In the genomic region with DNA sequence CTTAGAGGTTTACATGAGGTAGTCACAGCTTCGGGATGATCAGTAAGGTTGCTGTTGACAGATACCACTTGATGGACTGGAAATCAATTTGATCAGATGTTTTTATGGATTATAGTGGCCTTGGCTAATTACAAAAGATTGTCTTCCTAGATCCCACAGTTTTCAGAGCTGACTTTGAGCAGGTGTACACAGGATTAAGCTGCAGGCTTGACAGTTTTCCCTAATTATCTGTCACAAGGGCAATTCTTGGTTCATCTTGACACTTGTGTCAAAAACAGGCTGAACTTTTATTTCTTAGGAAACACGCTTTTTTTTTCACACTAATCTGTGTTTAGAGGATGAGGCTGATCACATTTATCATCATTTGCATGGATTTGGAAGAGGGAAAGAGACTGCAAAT, we compare ENCODE assay signal across 25 cellular contexts.
"Had no signal": no experiment of that assay in that cellular context is flagged by ENCODE, and none has a peak within 500 bp of the region (broad histone marks: within the 10 kb centered on the region; RNA-seq: fewer than 3 reads in every experiment).

No MANE protein-coding gene starts in this region.

- H3K36me3 ChIP-seq: esophagus squamous epithelium, gastrocnemius medialis, heart right ventricle, left lung, lower lobe of right lung had no signal

- ATAC-seq: effector memory CD8-positive, alpha-beta T cell; esophagus mucosa; gastrocnemius medialis; heart right ventricle; left cardiac atrium; left lung; left ventricle myocardium superior; lower lobe of right lung; mucosa of descending colon; naive thymus-derived CD8-positive, alpha-beta T cell had no signal

- H3K27me3 ChIP-seq: esophagus squamous epithelium, gastrocnemius medialis, heart right ventricle, left lung had no signal

- H3K27ac ChIP-seq: epithelial cell of prostate, esophagus squamous epithelium, gastrocnemius medialis, heart right ventricle, left lung, lower lobe of right lung had no signal

- H3K4me1 Mint-ChIP-seq: endodermal cell; naive B cell; naive thymus-derived CD8-positive, alpha-beta T cell had no signal

- H3K9me3 Mint-ChIP-seq: dendritic cell treated with granulocyte-macrophage colony-stimulating factor and Interleukin-4, amounts not matched to agents 40 ng/mL and 50 ng/mL, for 4 days; endodermal cell; mesothelial cell of epicardium had no signal

- H3K4me3 ChIP-seq: esophagus squamous epithelium, gastrocnemius medialis, heart right ventricle, left lung, lower lobe of right lung, mucosa of descending colon had no signal

- H3K27me3 Mint-ChIP-seq: dendritic cell treated with granulocyte-macrophage colony-stimulating factor and Interleukin-4, amounts not matched to agents 40 ng/mL and 50 ng/mL, for 4 days; effector memory CD8-positive, alpha-beta T cell; naive B cell; naive thymus-derived CD8-positive, alpha-beta T cell had no signal

- DNase-seq: cortex of kidney; effector CD8-positive, alpha-beta T cell; effector memory CD8-positive, alpha-beta T cell; endodermal cell; erythroblast; esophagus squamous epithelium; foreskin fibroblast; foreskin melanocyte; gastrocnemius medialis; glutamatergic neuron; head of caudate nucleus; heart right ventricle; hippocampal formation; left cardiac atrium; left lung; left ventricle myocardium superior; lower lobe of right lung; mesenchymal stem cell; mucosa of descending colon; naive B cell; naive thymus-derived CD8-positive, alpha-beta T cell had no signal

- H3K4me3 Mint-ChIP-seq: dendritic cell treated with granulocyte-macrophage colony-stimulating factor and Interleukin-4, amounts not matched to agents 40 ng/mL and 50 ng/mL, for 4 days; effector memory CD8-positive, alpha-beta T cell; endodermal cell; mesothelial cell of epicardium; naive B cell; naive thymus-derived CD8-positive, alpha-beta T cell had no signal

- H3K27ac Mint-ChIP-seq: dendritic cell treated with granulocyte-macrophage colony-stimulating factor and Interleukin-4, amounts not matched to agents 40 ng/mL and 50 ng/mL, for 4 days; effector memory CD8-positive, alpha-beta T cell; endodermal cell; mesothelial cell of epicardium; naive B cell; naive thymus-derived CD8-positive, alpha-beta T cell had no signal

- H3K36me3 Mint-ChIP-seq: mesothelial cell of epicardium; naive B cell; naive thymus-derived CD8-positive, alpha-beta T cell had no signal

- H3K9me3 ChIP-seq: esophagus squamous epithelium, gastrocnemius medialis, left lung, lower lobe of right lung, mucosa of descending colon had no signal
